11 cellular contexts compared by ENCODE assay signal in the genomic region with DNA sequence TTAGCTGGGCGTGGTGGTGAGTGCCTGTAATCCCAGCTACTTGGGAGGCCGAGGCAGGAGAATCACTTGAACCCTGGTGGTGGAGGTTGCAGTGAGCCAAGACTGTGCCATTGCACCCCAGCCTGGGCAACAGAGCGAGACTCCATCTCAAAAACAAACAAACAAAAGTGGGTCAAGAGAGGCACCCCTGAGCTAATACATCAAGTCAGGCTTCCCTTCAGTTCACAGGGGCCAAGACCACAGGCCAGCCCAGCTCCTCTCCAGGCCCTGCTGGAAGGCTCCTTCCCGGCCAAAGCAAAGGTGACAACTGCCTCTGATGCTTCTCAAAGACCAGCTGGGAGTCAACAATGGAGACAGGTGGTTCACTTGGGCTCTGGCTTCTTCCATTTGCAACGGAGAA. TPM values are rescaled to one million over a fixed set of nuclear protein-coding genes. Genes with fewer than 3 reads are reported as not detected.
"Had no signal": no experiment of that assay in that cellular context is flagged by ENCODE, and none has a peak within 500 bp of the region (broad histone marks: within the 10 kb centered on the region; RNA-seq: fewer than 3 reads in every experiment).

No MANE protein-coding gene starts in this region.

RNA-seq across cellular contexts. Expression of a gene that starts 14.7 kb away (rescaled TPM):
- total RNA-seq: activated B cell treated with CpG ODN at 0.5 μM for 24 hours; activated CD4-positive, alpha-beta memory T cell treated with anti-CD3 and anti-CD28 coated beads for 36 hours; activated CD4-positive, alpha-beta T cell treated with anti-CD3 and anti-CD28 coated beads, Interleukin-2, amount 10 ng/mL, durations not matched to agents 24 days and 14 days; activated CD8-positive, alpha-beta memory T cell treated with anti-CD3 and anti-CD28 coated beads for 36 hours; activated CD8-positive, alpha-beta T cell treated with anti-CD3 and anti-CD28 coated beads for 36 hours; activated T-helper 1 cell treated with anti-CD3 and anti-CD28 coated beads, Interleukin-12 subunit alpha, Interleukin-12 subunit beta, Interleukin-2, Interleukin-4 antibody, amounts not matched to agents 30 ng/mL and 10 ng/mL and 1 ng/mL, durations not matched to agents 14 hours and 24 hours and 36 hours; ascending aorta; cardiac muscle cell had no signal
- polyA plus RNA-seq: cardiac muscle cell had no signal

RNA-seq across cellular contexts. Expression of a gene that starts 24.6 kb away (rescaled TPM):
- total RNA-seq: activated T-cell treated with anti-CD3 and anti-CD28 coated beads, Interleukin-2, amount 50 U/mL, for 4 hours; activated T-helper 17 cell treated with anti-CD3 and anti-CD28 coated beads, Interleukin-2, amount 50 U/mL, for 72 hours; ascending aorta; bronchial epithelial cell; cardiac muscle cell had no signal
- polyA plus RNA-seq: cardiac muscle cell had no signal
